In the genomic region with DNA sequence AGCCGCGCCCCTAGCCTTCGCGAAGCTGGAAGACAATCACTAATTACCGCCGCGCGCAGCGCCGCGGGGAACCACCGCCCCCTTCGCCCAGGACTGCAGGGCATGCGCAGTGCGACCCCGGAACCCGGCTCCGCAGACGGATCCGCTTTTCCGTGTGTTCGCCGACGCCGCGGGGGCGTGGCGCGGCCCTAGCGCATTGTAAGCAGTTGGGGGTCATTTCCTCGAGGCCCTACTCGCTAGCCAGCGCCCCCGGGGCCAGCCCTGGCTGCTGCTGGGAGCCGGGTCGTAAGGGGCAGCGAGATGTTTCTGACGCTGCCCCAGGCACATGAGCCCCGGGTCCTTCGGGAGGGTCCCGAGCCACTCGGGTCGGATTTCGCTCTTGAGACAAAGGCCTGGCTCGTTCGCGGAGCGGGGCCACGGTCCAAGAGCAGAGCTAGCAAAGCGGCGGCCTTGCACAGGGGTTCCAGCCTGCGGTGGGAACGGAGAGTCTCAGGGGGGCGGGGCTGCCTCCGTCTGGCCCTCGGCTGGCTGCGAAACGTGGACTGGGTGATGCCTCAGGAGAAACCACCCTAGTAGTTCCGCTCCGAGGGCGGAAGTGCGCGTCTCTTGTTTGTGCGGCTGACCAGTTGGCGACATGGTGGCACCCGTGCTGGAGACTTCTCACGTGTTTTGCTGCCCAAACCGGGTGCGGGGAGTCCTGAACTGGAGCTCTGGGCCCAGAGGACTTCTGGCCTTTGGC, we compare ENCODE assay signal across 8 cellular contexts. TPM values are rescaled to one million over a fixed set of nuclear protein-coding genes. Genes with fewer than 3 reads are reported as not detected.
DNase-seq lines count a peak whose midpoint lies in the region; ATAC-seq, FAIRE-seq and TF ChIP-seq lines count a peak whose summit lies in the region.

A gene with protein sequence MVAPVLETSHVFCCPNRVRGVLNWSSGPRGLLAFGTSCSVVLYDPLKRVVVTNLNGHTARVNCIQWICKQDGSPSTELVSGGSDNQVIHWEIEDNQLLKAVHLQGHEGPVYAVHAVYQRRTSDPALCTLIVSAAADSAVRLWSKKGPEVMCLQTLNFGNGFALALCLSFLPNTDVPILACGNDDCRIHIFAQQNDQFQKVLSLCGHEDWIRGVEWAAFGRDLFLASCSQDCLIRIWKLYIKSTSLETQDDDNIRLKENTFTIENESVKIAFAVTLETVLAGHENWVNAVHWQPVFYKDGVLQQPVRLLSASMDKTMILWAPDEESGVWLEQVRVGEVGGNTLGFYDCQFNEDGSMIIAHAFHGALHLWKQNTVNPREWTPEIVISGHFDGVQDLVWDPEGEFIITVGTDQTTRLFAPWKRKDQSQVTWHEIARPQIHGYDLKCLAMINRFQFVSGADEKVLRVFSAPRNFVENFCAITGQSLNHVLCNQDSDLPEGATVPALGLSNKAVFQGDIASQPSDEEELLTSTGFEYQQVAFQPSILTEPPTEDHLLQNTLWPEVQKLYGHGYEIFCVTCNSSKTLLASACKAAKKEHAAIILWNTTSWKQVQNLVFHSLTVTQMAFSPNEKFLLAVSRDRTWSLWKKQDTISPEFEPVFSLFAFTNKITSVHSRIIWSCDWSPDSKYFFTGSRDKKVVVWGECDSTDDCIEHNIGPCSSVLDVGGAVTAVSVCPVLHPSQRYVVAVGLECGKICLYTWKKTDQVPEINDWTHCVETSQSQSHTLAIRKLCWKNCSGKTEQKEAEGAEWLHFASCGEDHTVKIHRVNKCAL (plus strand): TSS at position 600 of the 739 bp plus-strand sequence. CDS start 35 bp downstream, at position 635.
A gene with protein sequence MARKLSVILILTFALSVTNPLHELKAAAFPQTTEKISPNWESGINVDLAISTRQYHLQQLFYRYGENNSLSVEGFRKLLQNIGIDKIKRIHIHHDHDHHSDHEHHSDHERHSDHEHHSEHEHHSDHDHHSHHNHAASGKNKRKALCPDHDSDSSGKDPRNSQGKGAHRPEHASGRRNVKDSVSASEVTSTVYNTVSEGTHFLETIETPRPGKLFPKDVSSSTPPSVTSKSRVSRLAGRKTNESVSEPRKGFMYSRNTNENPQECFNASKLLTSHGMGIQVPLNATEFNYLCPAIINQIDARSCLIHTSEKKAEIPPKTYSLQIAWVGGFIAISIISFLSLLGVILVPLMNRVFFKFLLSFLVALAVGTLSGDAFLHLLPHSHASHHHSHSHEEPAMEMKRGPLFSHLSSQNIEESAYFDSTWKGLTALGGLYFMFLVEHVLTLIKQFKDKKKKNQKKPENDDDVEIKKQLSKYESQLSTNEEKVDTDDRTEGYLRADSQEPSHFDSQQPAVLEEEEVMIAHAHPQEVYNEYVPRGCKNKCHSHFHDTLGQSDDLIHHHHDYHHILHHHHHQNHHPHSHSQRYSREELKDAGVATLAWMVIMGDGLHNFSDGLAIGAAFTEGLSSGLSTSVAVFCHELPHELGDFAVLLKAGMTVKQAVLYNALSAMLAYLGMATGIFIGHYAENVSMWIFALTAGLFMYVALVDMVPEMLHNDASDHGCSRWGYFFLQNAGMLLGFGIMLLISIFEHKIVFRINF (minus strand): TSS at position 41 of the 739 bp plus-strand sequence. CDS start 2,333 bp downstream, outside the sequence.

- peak within 1 kb of the TSS; percentile 98 for H3K27ac Mint-ChIP-seq in CD4-positive, alpha-beta T cell

- peak within 1 kb of the TSS; percentile 83 to 87 (median 87) for H3K4me3 ChIP-seq in HepG2 (replicated peaks in 1 of 3; ENCODE audit: insufficient read depth in 1 of 3, low read depth in 2 of 3, low read length in 3 of 3)

- FAIRE-seq in HepG2 (lab: Jason Lieb, UNC): peak; percentile 71

- peak; percentile 91 to 96 (median 94) for DNase-seq in CD4-positive, alpha-beta T cell
- peak; percentile 96 for DNase-seq in NCI-H82 (lab: John Stamatoyannopoulos, UW)
- DNase-seq in activated CD4-positive, alpha-beta T cell treated with anti-CD3 and anti-CD28 coated beads, Interleukin-2, amount 50 U/mL, for 48 hours: peak; percentile 93 to 95
- DNase-seq in dermis blood vessel endothelial cell: peak; percentile 98
- DNase-seq in HepG2 (ENCODE audit: low spot score): peak; percentile 91
- peak; percentile 94 to 96 for DNase-seq in stimulated activated CD4-positive, alpha-beta T cell treated with anti-CD3 and anti-CD28 coated beads, Interleukin-2, amount 100 ng/mL, for 48 hours

- H4K20me1 ChIP-seq in HepG2 (ENCODE audit: insufficient read depth, low read length): peaks cover 33% of the 10 kb centered on the region

- intact Hi-C loops in CD4-positive, alpha-beta T cell (cut with DNase I, micrococcal nuclease): loop anchor here (2.0 to 10.0 kb wide), 9 partner anchors 63 to 1155 kb away; partner anchors contain the start of genes RPRD1A (in 2 of the 2), GALNT1 (in 1 of the 2), KIAA1328 (in 1 of the 2) and MAPRE2 (in 1 of the 2)
- intact Hi-C loops in HepG2 (cut with micrococcal nuclease; ENCODE audit: unreplicated experiment): loop anchor here (2.0 kb wide), 1 partner anchor 59 kb away; no protein-coding TSS in a partner anchor

- CTCF ChIA-PET in CD4-positive, alpha-beta T cell (lab: Charles Lee): interaction anchor here (0.9 to 2.1 kb wide), 2 partner anchors 34 to 35 kb away, joined by 3 to 9 read pairs; no protein-coding TSS in a partner anchor
- CTCF ChIA-PET in HepG2 (lab: Yijun Ruan, JAX; ENCODE audit: low intra/inter-chr PET ratio, low total read pairs): no interaction called here

- H3K9ac ChIP-seq in HepG2 (ENCODE audit: insufficient read depth, low read depth, low read length): peak within 1 kb of the TSS; percentile 98

- H2AFZ ChIP-seq in HepG2 (ENCODE audit: low read length): no peak within 1 kb of the TSS

- TF ChIP-seq RAD21 in HepG2 (CRISPR knock-in tag; IDR thresholded peaks at IDR 0.05): no peak; the same call in 1 of the 2 replicates

- peaks cover 61% of the 10 kb centered on the region for H3K79me2 ChIP-seq in HepG2 (ENCODE audit: insufficient read depth, low read length)

- TF ChIP-seq POLR2A in HepG2 (IDR thresholded peaks at IDR 0.05; ENCODE audit: insufficient read depth in 1 of 2, low read depth in 2 of 2, low read length in 2 of 2): peak; percentile 91 to 97

- no peaks in the 10 kb centered on the region for H3K27me3 Mint-ChIP-seq in CD4-positive, alpha-beta T cell

- peak within 1 kb of the TSS; percentile 81 for H3K4me2 ChIP-seq in HepG2 (ENCODE audit: low read depth, low read length)

- no peaks in the 10 kb centered on the region for H3K9me3 Mint-ChIP-seq in CD4-positive, alpha-beta T cell

- peaks cover 75% of the 10 kb centered on the region for H3K4me1 Mint-ChIP-seq in CD4-positive, alpha-beta T cell (ENCODE audit: low read depth)

- peak; percentile 0 for TF ChIP-seq CTCF in CD4-positive, alpha-beta T cell (IDR thresholded peaks at IDR 0.05)
- no peak for TF ChIP-seq CTCF in HepG2 (CRISPR knock-in tag; IDR thresholded peaks at IDR 0.05)

- H3K36me3 Mint-ChIP-seq in CD4-positive, alpha-beta T cell (ENCODE audit: low read depth): peaks cover 60% of the 10 kb centered on the region

- TF ChIP-seq EP300 in HepG2 (IDR thresholded peaks at IDR 0.05; ENCODE audit: low read depth in 2 of 2, low read length in 2 of 2): no peak; a peak in 1 of 4 replicates
- TF ChIP-seq EP300 in HepG2 (CRISPR knock-in tag; IDR thresholded peaks at IDR 0.05; ENCODE audit: borderline replicate concordance): no peak

- H3K36me3 ChIP-seq in HepG2 (replicated peaks in 1 of 2; ENCODE audit: control insufficient read depth in 1 of 2, insufficient read depth in 2 of 2, low read length in 2 of 2): peaks cover 0 to 12% of the 10 kb centered on the region in 2 experiments; a peak in 3 of 5 replicates

- H3K9me3 ChIP-seq in CD4-positive, alpha-beta T cell (ENCODE audit: control insufficient read depth, low read length): no peaks in the 10 kb centered on the region
- no peaks in the 10 kb centered on the region for H3K9me3 ChIP-seq in HepG2 (ENCODE audit: low read length)

- H3K27me3 ChIP-seq in CD4-positive, alpha-beta T cell (ENCODE audit: control insufficient read depth, insufficient read depth, low read length): no peaks in the 10 kb centered on the region
- no peaks in the 10 kb centered on the region; a peak in 1 of 5 replicates for H3K27me3 ChIP-seq in HepG2 (ENCODE audit: control insufficient read depth in 1 of 2, insufficient read depth in 2 of 2, low read length in 2 of 2)

- 0% methylated on average over 8 of the region's 69 CpGs for WGBS in HepG2 (ENCODE audit: low lambda C conversion rate)

- BruUV-seq in HepG2 (replicated peaks; lab: Mats Ljungman, UMichigan): no TSS peak

- H3K4me3 Mint-ChIP-seq in CD4-positive, alpha-beta T cell: peak within 1 kb of the TSS; percentile 95

- peaks cover 56% of the 10 kb centered on the region for H3K4me1 ChIP-seq in HepG2 (ENCODE audit: insufficient read depth, low read length)

- H3K27ac ChIP-seq in CD4-positive, alpha-beta T cell (ENCODE audit: low read depth, low read length): peak within 1 kb of the TSS; percentile 99
- peak within 1 kb of the TSS; percentile 98 for H3K27ac ChIP-seq in HepG2 (ENCODE audit: extremely low read length, insufficient read depth, low read length)

- ATAC-seq in CD4-positive, alpha-beta T cell (ENCODE audit: poor library complexity): peak; percentile 87
- ATAC-seq in GM19452 (IDR thresholded peaks at IDR 0.05; ENCODE audit: unreplicated experiment): peak; percentile 93
- ATAC-seq in HG03575 (IDR thresholded peaks at IDR 0.05; ENCODE audit: extremely low read depth, insufficient number of reproducible peaks, low FRiP score, unreplicated experiment): peak; percentile 75
- peak; percentile 95 for ATAC-seq in HepG2

- POLR2A ChIA-PET in CD4-positive, alpha-beta T cell (lab: Charles Lee): interaction anchor here (0.5 to 3.2 kb wide), 25 partner anchors 9 to 1088 kb away, joined by 3 to 29 read pairs (median 4); partner anchors contain the start of genes INO80C, KIAA1328, MAPRE2 and MOCOS
- POLR2A ChIA-PET in HepG2 (lab: Yijun Ruan, JAX): interaction anchor here (0.8 to 4.7 kb wide), 7 partner anchors 10 to 126 kb away, joined by 3 to 42 read pairs (median 4); partner anchors contain the start of gene MOCOS

- in situ Hi-C loops in HepG2 (cut with HindIII; ENCODE audit: extremely low pct_ligation_motif_present, low pct_unique_long_range_greater_than_20kb): no loop called here

RNA-seq across cellular contexts. Expression of the first gene that starts in this region (rescaled TPM):
- 100 to 1,000 TPM; 200 to 206 TPM for total RNA-seq in CD4-positive, alpha-beta T cell
- total RNA-seq in dermis blood vessel endothelial cell: 51.5 and 69.6 TPM in 2 replicates
- total RNA-seq in HepG2 (2016; rRNA removed; fragmentation: Illumina TruSeq; extraction: Trizol): 100 and 121 TPM in 2 replicates
- total RNA-seq in HepG2 (2016; cell fraction: cytosol; rRNA removed; fragmentation: Illumina TruSeq; extraction: Trizol; ENCODE audit: low read depth): 22.9 and 29.1 TPM in 2 replicates
- total RNA-seq in HepG2 (2016; cell fraction: insoluble cytoplasmic fraction; rRNA removed; fragmentation: Illumina TruSeq; extraction: Trizol): 97.6 and 122 TPM in 2 replicates
- 29.2 and 32.8 TPM in 2 replicates for total RNA-seq in HepG2 (2016; cell fraction: membrane; rRNA removed; fragmentation: Illumina TruSeq; extraction: Trizol)
- 120 and 133 TPM in 2 replicates for total RNA-seq in HepG2 (2016; cell fraction: nucleus; rRNA removed; fragmentation: Illumina TruSeq; extraction: Trizol)
- polyA plus RNA-seq in HepG2 (2011; rRNA removed): 85.0 and 98.7 TPM in 2 replicates
- polyA plus RNA-seq in HepG2 (2011; cell fraction: cytosol; rRNA removed): 45.2 and 52.1 TPM in 2 replicates
- 82.7 and 92.7 TPM in 2 replicates for polyA plus RNA-seq in HepG2 (2011; cell fraction: nucleus; rRNA removed)
- 91.8 and 96.5 TPM in 2 replicates for polyA plus RNA-seq in HepG2 (2012)
- polyA plus RNA-seq in HepG2 (2016; cell fraction: cytosol; fragmentation: Illumina TruSeq; extraction: Trizol; ENCODE audit: low read depth): 7.6 and 9.7 TPM in 2 replicates
- 72.7 and 77.3 TPM in 2 replicates for polyA plus RNA-seq in HepG2 (2016; cell fraction: insoluble cytoplasmic fraction; fragmentation: Illumina TruSeq; extraction: Trizol; ENCODE audit: low read depth)
- 13.0 and 14.3 TPM in 2 replicates for polyA plus RNA-seq in HepG2 (2016; cell fraction: membrane; fragmentation: Illumina TruSeq; extraction: Trizol; ENCODE audit: low read depth)
- 146 and 148 TPM in 2 replicates for polyA plus RNA-seq in HepG2 (2016; cell fraction: nucleus; fragmentation: Illumina TruSeq; extraction: Trizol; ENCODE audit: insufficient read depth, low read depth)
- polyA minus RNA-seq in HepG2 (2011; rRNA and poly(A)+ RNA removed; ENCODE audit: low replicate concordance): 232 and 371 TPM in 2 replicates
- 33.5 and 40.7 TPM in 2 replicates for polyA minus RNA-seq in HepG2 (2011; cell fraction: cytosol; rRNA and poly(A)+ RNA removed)
- 216 and 227 TPM in 2 replicates for polyA minus RNA-seq in HepG2 (2011; cell fraction: nucleus; rRNA and poly(A)+ RNA removed)

RNA-seq across cellular contexts. Expression of the second gene that starts in this region (rescaled TPM):
- 10 to 100 TPM; 10.6 to 11.0 TPM for total RNA-seq in CD4-positive, alpha-beta T cell
- total RNA-seq in dermis blood vessel endothelial cell (18.2 and 18.5 TPM in 2 replicates), HepG2 (2016; rRNA removed; fragmentation: Illumina TruSeq; extraction: Trizol) (30.6 and 41.7 TPM in 2 replicates)
- 4.5 and 4.8 TPM in 2 replicates for total RNA-seq in HepG2 (2016; cell fraction: cytosol; rRNA removed; fragmentation: Illumina TruSeq; extraction: Trizol; ENCODE audit: low read depth)
- 30.1 and 41.9 TPM in 2 replicates for total RNA-seq in HepG2 (2016; cell fraction: insoluble cytoplasmic fraction; rRNA removed; fragmentation: Illumina TruSeq; extraction: Trizol)
- total RNA-seq in HepG2 (2016; cell fraction: membrane; rRNA removed; fragmentation: Illumina TruSeq; extraction: Trizol): 15.0 and 16.1 TPM in 2 replicates
- 43.0 and 47.6 TPM in 2 replicates for total RNA-seq in HepG2 (2016; cell fraction: nucleus; rRNA removed; fragmentation: Illumina TruSeq; extraction: Trizol)
- 53.5 and 59.2 TPM in 2 replicates for polyA plus RNA-seq in HepG2 (2011; rRNA removed)
- 39.3 and 51.6 TPM in 2 replicates for polyA plus RNA-seq in HepG2 (2011; cell fraction: cytosol; rRNA removed)
- polyA plus RNA-seq in HepG2 (2011; cell fraction: nucleus; rRNA removed): 21.3 and 24.4 TPM in 2 replicates
- polyA plus RNA-seq in HepG2 (2012): 27.8 and 30.5 TPM in 2 replicates
- polyA plus RNA-seq in HepG2 (2016; cell fraction: cytosol; fragmentation: Illumina TruSeq; extraction: Trizol; ENCODE audit: low read depth): 2.1 and 2.7 TPM in 2 replicates
- polyA plus RNA-seq in HepG2 (2016; cell fraction: insoluble cytoplasmic fraction; fragmentation: Illumina TruSeq; extraction: Trizol; ENCODE audit: low read depth): 21.0 and 25.3 TPM in 2 replicates
- 6.7 and 7.1 TPM in 2 replicates for polyA plus RNA-seq in HepG2 (2016; cell fraction: membrane; fragmentation: Illumina TruSeq; extraction: Trizol; ENCODE audit: low read depth)
- 40.3 and 40.6 TPM in 2 replicates for polyA plus RNA-seq in HepG2 (2016; cell fraction: nucleus; fragmentation: Illumina TruSeq; extraction: Trizol; ENCODE audit: insufficient read depth, low read depth)
- 47.6 and 205 TPM in 2 replicates for polyA minus RNA-seq in HepG2 (2011; rRNA and poly(A)+ RNA removed; ENCODE audit: low replicate concordance)
- 21.0 and 24.8 TPM in 2 replicates for polyA minus RNA-seq in HepG2 (2011; cell fraction: cytosol; rRNA and poly(A)+ RNA removed)
- polyA minus RNA-seq in HepG2 (2011; cell fraction: nucleus; rRNA and poly(A)+ RNA removed): 22.9 and 37.0 TPM in 2 replicates

Comparison
In these comparisons a context has a peak if more than half of its experiments do, and no peak if none do; other contexts are left out.
1. Peak in every context shown above with its lines: DNase-seq, ATAC-seq, H3K4me3 ChIP-seq and H3K27ac ChIP-seq.